Comparison of ENCODE assay signal across 10 cellular contexts in the genomic region with DNA sequence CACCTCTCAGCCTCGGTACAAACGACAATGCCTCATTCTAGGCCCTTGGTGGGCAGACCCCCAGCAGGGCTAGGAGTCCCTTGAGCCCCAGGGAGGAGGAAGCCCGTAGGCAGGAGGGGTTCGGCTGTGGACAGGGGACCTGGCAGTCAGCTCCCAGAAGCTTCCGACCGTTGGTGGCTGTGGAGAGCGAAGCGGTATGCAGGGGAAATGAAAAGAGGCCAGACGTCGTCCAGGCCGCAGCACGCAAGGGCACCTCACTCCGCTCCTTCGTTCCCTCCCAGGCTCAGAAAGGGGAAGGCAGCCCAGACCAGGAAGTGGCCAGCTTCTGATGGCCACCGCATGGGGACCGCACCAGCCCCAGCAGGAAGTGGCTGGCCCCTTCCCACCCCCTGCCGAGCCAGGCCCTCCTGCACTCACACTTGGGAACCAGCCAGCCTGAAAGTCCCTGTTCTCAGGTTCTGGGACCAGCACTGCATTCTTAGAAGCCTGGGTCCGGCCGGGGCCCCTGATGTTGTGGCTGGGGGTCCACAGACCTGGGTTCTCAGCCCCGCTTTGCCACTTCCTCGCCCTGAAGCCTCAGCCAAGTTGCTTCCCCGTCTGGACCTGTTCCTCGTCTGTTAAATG.
DNase-seq lines count a peak whose midpoint lies in the region; ATAC-seq and TF ChIP-seq lines count a peak whose summit lies in the region.
"Had no signal": no experiment of that assay in that cellular context is flagged by ENCODE, and none has a peak within 500 bp of the region (broad histone marks: within the 10 kb centered on the region; RNA-seq: fewer than 3 reads in every experiment).

No MANE protein-coding gene starts in this region.

- H3K4me2 ChIP-seq in mesendoderm (ENCODE audit: low read length): no peak overlapping the region

- H3K36me3 Mint-ChIP-seq in CD14-positive monocyte: peaks cover 26 to 44% of the 10 kb centered on the region in 2 donors
- H3K36me3 Mint-ChIP-seq in activated T-helper 17 cell treated with anti-CD3 and anti-CD28 coated beads, Interleukin-2, amount 50 U/mL, for 72 hours (ENCODE audit: low read depth): peaks cover 11% of the 10 kb centered on the region

- H3K27me3 ChIP-seq in mesendoderm (ENCODE audit: insufficient read depth, low read length, poor library complexity): no peaks in the 10 kb centered on the region

- H3K27ac ChIP-seq in HEK293 (ENCODE audit: extremely low read depth, low read depth, low read length) (no peak overlapping the region), mesendoderm (ENCODE audit: low read depth, low read length) (no peak overlapping the region)
- H3K27ac ChIP-seq: WERI-Rb-1 had no signal

- peaks cover 0 to 6% (median 0%) of the 10 kb centered on the region in 7 donors for H3K9me3 Mint-ChIP-seq in CD14-positive monocyte
- H3K9me3 Mint-ChIP-seq in activated T-helper 17 cell treated with anti-CD3 and anti-CD28 coated beads, Interleukin-2, amount 50 U/mL, for 72 hours: no peaks in the 10 kb centered on the region

- no peaks in the 10 kb centered on the region for H3K4me1 ChIP-seq in HEK293 (ENCODE audit: control insufficient read depth, insufficient read depth, low read length)
- peaks cover 7% of the 10 kb centered on the region for H3K4me1 ChIP-seq in mesendoderm (ENCODE audit: control insufficient read depth, low read depth, low read length)

- H3K27me3 Mint-ChIP-seq in CD14-positive monocyte (ENCODE audit: low read depth in 3 of 3): peaks cover 34 to 49% (median 42%) of the 10 kb centered on the region in 3 donors
- no peaks in the 10 kb centered on the region for H3K27me3 Mint-ChIP-seq in activated T-helper 17 cell treated with anti-CD3 and anti-CD28 coated beads, Interleukin-2, amount 50 U/mL, for 72 hours

- H3K79me2 ChIP-seq in mesendoderm (ENCODE audit: control insufficient read depth, insufficient read depth, low read length): no peaks in the 10 kb centered on the region

- POLR2A ChIA-PET in HEK293 (lab: Yijun Ruan, JAX): no interaction called here

- CTCF ChIA-PET in HEK293 (lab: Yijun Ruan, JAX): interaction anchor here (1.0 kb wide), 1 partner anchor 180 kb away, joined by 3 read pairs; no protein-coding TSS in a partner anchor

- H2BK120ac ChIP-seq in mesendoderm (ENCODE audit: low read depth, low read length): peak overlapping the region; percentile 2

- no peak overlapping the region for H2BK15ac ChIP-seq in mesendoderm (replicated peaks; ENCODE audit: low read depth)

- no peak for ATAC-seq in activated T-helper 17 cell treated with anti-CD3 and anti-CD28 coated beads, Interleukin-2, amount 50 U/mL, for 72 hours (replicated peaks)
- ATAC-seq in GM21526 (IDR thresholded peaks at IDR 0.05; ENCODE audit: low FRiP score, unreplicated experiment): no peak
- no peak for ATAC-seq in HG02840 (IDR thresholded peaks at IDR 0.05; ENCODE audit: low FRiP score, unreplicated experiment)

- H3K9ac ChIP-seq in mesendoderm (ENCODE audit: low read length): peak overlapping the region; percentile 16

- no peak overlapping the region for H3K23ac ChIP-seq in mesendoderm (ENCODE audit: low read length)

- no peak overlapping the region for H2BK5ac ChIP-seq in mesendoderm (ENCODE audit: low read length)

- H3K36me3 ChIP-seq in HEK293 (ENCODE audit: control insufficient read depth in 2 of 2, insufficient read depth in 1 of 2, low read length in 2 of 2) (no peaks in the 10 kb centered on the region), mesendoderm (ENCODE audit: control insufficient read depth, insufficient read depth, low read length) (no peaks in the 10 kb centered on the region)
- H3K36me3 ChIP-seq: WERI-Rb-1 had no signal

- peak overlapping the region in 4 of 7 donors; percentile 94 to 96 (median 94) for H3K27ac Mint-ChIP-seq in CD14-positive monocyte
- H3K27ac Mint-ChIP-seq in activated T-helper 17 cell treated with anti-CD3 and anti-CD28 coated beads, Interleukin-2, amount 50 U/mL, for 72 hours: no peak overlapping the region

- peak; percentile 95 for DNase-seq in CD14-positive monocyte (ENCODE audit: low spot score)
- DNase-seq in mesendoderm: no peak
- DNase-seq in stimulated activated naive CD4-positive, alpha-beta T cell (lab: John Stamatoyannopoulos, UW): no peak
- DNase-seq in AG08395 (ENCODE audit: low spot score): no peak
- DNase-seq: DND-41, WERI-Rb-1 had no signal

- H3K4ac ChIP-seq in mesendoderm (ENCODE audit: low read depth, low read length): no peak overlapping the region

- H4K8ac ChIP-seq in mesendoderm (ENCODE audit: low read depth, low read length): no peak overlapping the region

- H3K4me3 ChIP-seq in HEK293 (ENCODE audit: low read depth, low read length) (no peak overlapping the region), mesendoderm (ENCODE audit: low read length) (no peak overlapping the region)

- H3K79me1 ChIP-seq in mesendoderm (ENCODE audit: low read length): no peaks in the 10 kb centered on the region

- WGBS in mesendoderm (ENCODE audit: extremely low coverage, insufficient coverage, low lambda C conversion rate): no CpG with 5 or more reads among the region's 23 CpGs

- peak overlapping the region; percentile 5 for H3K18ac ChIP-seq in mesendoderm (ENCODE audit: low read length)

- no peak overlapping the region for H4K5ac ChIP-seq in mesendoderm (ENCODE audit: low read length)

- H3K4me3 Mint-ChIP-seq in CD14-positive monocyte: peak overlapping the region; percentile 73 to 80
- peak overlapping the region; percentile 87 for H3K4me3 Mint-ChIP-seq in activated T-helper 17 cell treated with anti-CD3 and anti-CD28 coated beads, Interleukin-2, amount 50 U/mL, for 72 hours

- peak overlapping the region; percentile 65 for H3K56ac ChIP-seq in mesendoderm (ENCODE audit: low read length)

- TF ChIP-seq CTCF in CD14-positive monocyte (IDR thresholded peaks at IDR 0.05) (no peak), HEK293 (tag by site-specific recombination; IDR thresholded peaks at IDR 0.05) (no peak)

- H2AK5ac ChIP-seq in mesendoderm (ENCODE audit: low read length): no peak overlapping the region

- H3K9me3 ChIP-seq in HEK293 (ENCODE audit: control insufficient read depth, insufficient read depth, low read depth, low read length): no peaks in the 10 kb centered on the region

- intact Hi-C loops in CD14-positive monocyte (cut with micrococcal nuclease): no loop called here

- H3K4me1 Mint-ChIP-seq in CD14-positive monocyte: peaks cover 10% of the 10 kb centered on the region
- peaks cover 48% of the 10 kb centered on the region for H3K4me1 Mint-ChIP-seq in activated T-helper 17 cell treated with anti-CD3 and anti-CD28 coated beads, Interleukin-2, amount 50 U/mL, for 72 hours

TF ChIP-seq in HEK293, 187 proteins besides CTCF, POLR2A, EP300 and RAD21:
- TF ChIP-seq KLF17 (tag by site-specific recombination; IDR thresholded peaks at IDR 0.05): no peak
- no peak for TF ChIP-seq ZEB2 (tag by site-specific recombination; IDR thresholded peaks at IDR 0.05)
- TF ChIP-seq ZFP37 (tag by site-specific recombination; IDR thresholded peaks at IDR 0.05): no peak
- peak; percentile 72 for TF ChIP-seq GLIS1 (tag by site-specific recombination; IDR thresholded peaks at IDR 0.05)
- peak; percentile 32 for TF ChIP-seq ZIC2 (tag by site-specific recombination; IDR thresholded peaks at IDR 0.05)
- no peak for TF ChIP-seq ZNF112 (tag by site-specific recombination; IDR thresholded peaks at IDR 0.05)
- TF ChIP-seq ZNF341 (tag by site-specific recombination; IDR thresholded peaks at IDR 0.05; ENCODE audit: low read depth): no peak
- TF ChIP-seq OVOL3 (tag by site-specific recombination; IDR thresholded peaks at IDR 0.05): no peak
- TF ChIP-seq FEZF1 (tag by site-specific recombination; IDR thresholded peaks at IDR 0.05): 0 out of 2 replicates have a peak, but pooled peaks have one; percentile 3
- no peak for TF ChIP-seq ZNF660 (tag by site-specific recombination; IDR thresholded peaks at IDR 0.05)
